In genomic region chr14:68042002-68042401, GRCh38 we compare ENCODE assay signal across 17 cellular contexts.
A peak's percentile ranks its signal among the peaks of the same experiment; 100 is the strongest.
DNase-seq lines count a peak whose midpoint lies in the region; TF ChIP-seq lines count a peak whose summit lies in the region.
"Had no signal": no experiment of that assay in that cellular context is flagged by ENCODE, and none has a peak within 500 bp of the region (broad histone marks: within the 10 kb centered on the region; RNA-seq: fewer than 3 reads in every experiment).

No MANE protein-coding gene starts in this region.

- WGBS in thymus, result 96% methylated on average over 2 of the region's 2 CpGs

- H3K36me3 ChIP-seq in SJSA1, result no peaks in the 10 kb centered on the region; the same call in 1 of the 2 replicates
- no peaks in the 10 kb centered on the region for H3K36me3 ChIP-seq in muscle layer of colon (ENCODE audit: insufficient read depth, low read length)
- H3K36me3 ChIP-seq in thymus (ENCODE audit: control insufficient read depth, insufficient read depth), result no peaks in the 10 kb centered on the region
- H3K36me3 ChIP-seq: heart right ventricle had no signal

- H3K27ac Mint-ChIP-seq in T-helper 2 cell treated with Interferon-gamma antibody and Interleukin-4, amounts not matched to agents 5 μg/mL and 100 μg/mL, for 36 hours, result no peak overlapping the region

- H3K27me3 Mint-ChIP-seq in T-helper 2 cell treated with Interferon-gamma antibody and Interleukin-4, amounts not matched to agents 5 μg/mL and 100 μg/mL, for 36 hours (ENCODE audit: low read depth), result no peaks in the 10 kb centered on the region

- POLR2A ChIA-PET in HEK293T (lab: Yijun Ruan, JAX), result no interaction called here

- H3K9me3 ChIP-seq in SJSA1 (replicated peaks) (no peaks in the 10 kb centered on the region), muscle layer of colon (ENCODE audit: low read length) (no peaks in the 10 kb centered on the region), thymus (ENCODE audit: control insufficient read depth) (no peaks in the 10 kb centered on the region)
- H3K9me3 ChIP-seq: heart right ventricle, psoas muscle had no signal

- no peaks in the 10 kb centered on the region for H3K9me3 Mint-ChIP-seq in T-helper 2 cell treated with Interferon-gamma antibody and Interleukin-4, amounts not matched to agents 5 μg/mL and 100 μg/mL, for 36 hours

- H3K9ac ChIP-seq in muscle layer of colon (ENCODE audit: low read length), result no peak overlapping the region

- H3K4me1 ChIP-seq in SJSA1 (replicated peaks), result peaks cover 32% of the 10 kb centered on the region
- peaks cover 57% of the 10 kb centered on the region for H3K4me1 ChIP-seq in muscle layer of colon (ENCODE audit: insufficient read depth, low read length)
- no peaks in the 10 kb centered on the region for H3K4me1 ChIP-seq in thymus (ENCODE audit: control insufficient read depth, insufficient read depth, low read length)

- H3K27me3 ChIP-seq in SJSA1 (replicated peaks) (no peaks in the 10 kb centered on the region), muscle layer of colon (ENCODE audit: control insufficient read depth in 1 of 2, insufficient read depth in 2 of 2, low read length in 2 of 2) (no peaks in the 10 kb centered on the region), thymus (ENCODE audit: control insufficient read depth, insufficient read depth) (no peaks in the 10 kb centered on the region)
- H3K27me3 ChIP-seq: heart right ventricle had no signal

- DNase-seq in NCI-H1105 treated with DMSO at 0.1 percent for 48 hours (lab: John Stamatoyannopoulos, UW), result peak; percentile 14
- no peak for DNase-seq in NCI-H1105 (lab: John Stamatoyannopoulos, UW)
- no peak for DNase-seq in SJSA1 (ENCODE audit: low read depth in 1 of 2, low spot score in 2 of 2)
- no peak for DNase-seq in T-helper 2 cell treated with Interferon-gamma antibody and Interleukin-4, amounts not matched to agents 5 μg/mL and 100 μg/mL, for 36 hours (ENCODE audit: low spot score)
- no peak for DNase-seq in HEK293T (ENCODE audit: extremely low spot score)
- no peak for DNase-seq in anterior cingulate cortex (lab: John Stamatoyannopoulos, UW)
- DNase-seq: activated CD4-positive, CD25-positive, alpha-beta regulatory T cell; activated effector memory CD4-positive, alpha-beta T cell treated with Interleukin-2 at 50 U/mL for 16 hours; aorta; C1 segment of cervical spinal cord; DMS53; heart right ventricle; NCI-H1694; psoas muscle had no signal

- no peaks in the 10 kb centered on the region for H3K36me3 Mint-ChIP-seq in T-helper 2 cell treated with Interferon-gamma antibody and Interleukin-4, amounts not matched to agents 5 μg/mL and 100 μg/mL, for 36 hours (ENCODE audit: low read depth)

- H3K4me3 ChIP-seq in SJSA1 (no peak overlapping the region), muscle layer of colon (ENCODE audit: low read depth in 1 of 2, low read length in 2 of 2) (no peak overlapping the region), thymus (ENCODE audit: low read length) (no peak overlapping the region)
- H3K4me3 ChIP-seq: coronary artery, heart right ventricle, psoas muscle had no signal

- H3K27ac ChIP-seq in SJSA1 (peak overlapping the region; percentile 26), muscle layer of colon (ENCODE audit: low read depth, low read length) (peak overlapping the region; percentile 86), thymus (ENCODE audit: low read depth) (peak overlapping the region; percentile 36)
- H3K27ac ChIP-seq: psoas muscle had no signal

- H3K4me3 Mint-ChIP-seq in T-helper 2 cell treated with Interferon-gamma antibody and Interleukin-4, amounts not matched to agents 5 μg/mL and 100 μg/mL, for 36 hours, result no peak overlapping the region

- CTCF ChIA-PET in HEK293T (lab: Yijun Ruan, JAX), result no interaction called here

- H3K4me1 Mint-ChIP-seq in T-helper 2 cell treated with Interferon-gamma antibody and Interleukin-4, amounts not matched to agents 5 μg/mL and 100 μg/mL, for 36 hours (ENCODE audit: low read depth), result no peaks in the 10 kb centered on the region

TF ChIP-seq in HEK293T, 16 proteins besides CTCF, POLR2A, EP300 and RAD21:
- TF ChIP-seq FOXA1 (IDR thresholded peaks at IDR 0.05), result no peak
- no peak for TF ChIP-seq PKNOX1 (IDR thresholded peaks at IDR 0.05)
- no peak for TF ChIP-seq FOXK2 (IDR thresholded peaks at IDR 0.05)
- TF ChIP-seq LEF1 (IDR thresholded peaks at IDR 0.05; ENCODE audit: borderline replicate concordance), result no peak
- TF ChIP-seq ELF4 (IDR thresholded peaks at IDR 0.05), result no peak
- TF ChIP-seq HDGF (IDR thresholded peaks at IDR 0.05; ENCODE audit: borderline replicate concordance), result no peak
- no peak for TF ChIP-seq NFRKB (IDR thresholded peaks at IDR 0.05)
- TF ChIP-seq ARNT (IDR thresholded peaks at IDR 0.05), result no peak
- no peak for TF ChIP-seq TARDBP (IDR thresholded peaks at IDR 0.05)
- no peak for TF ChIP-seq SUZ12 (IDR thresholded peaks at IDR 0.05)
- no peak for TF ChIP-seq SP1 (IDR thresholded peaks at IDR 0.05)
- no peak for TF ChIP-seq ZNF384 (IDR thresholded peaks at IDR 0.05)
- no peak for TF ChIP-seq BHLHE40 (IDR thresholded peaks at IDR 0.05; ENCODE audit: borderline replicate concordance)
- no peak for TF ChIP-seq FOXM1 (IDR thresholded peaks at IDR 0.05; ENCODE audit: borderline replicate concordance)
- no peak for TF ChIP-seq CTBP1 (IDR thresholded peaks at IDR 0.05; ENCODE audit: borderline replicate concordance)
- no peak for TF ChIP-seq L3MBTL2 (conservative IDR thresholded peaks at IDR 0.05)

Comparison
In these comparisons a context has a peak if more than half of its experiments do, and no peak if none do; other contexts are left out.
1. H3K27ac ChIP-seq: peak in every context shown above with its lines; median percentile 86 in muscle layer of colon; 36 in thymus; 26 in SJSA1.